13 cellular contexts compared by ENCODE assay signal in the genomic region with DNA sequence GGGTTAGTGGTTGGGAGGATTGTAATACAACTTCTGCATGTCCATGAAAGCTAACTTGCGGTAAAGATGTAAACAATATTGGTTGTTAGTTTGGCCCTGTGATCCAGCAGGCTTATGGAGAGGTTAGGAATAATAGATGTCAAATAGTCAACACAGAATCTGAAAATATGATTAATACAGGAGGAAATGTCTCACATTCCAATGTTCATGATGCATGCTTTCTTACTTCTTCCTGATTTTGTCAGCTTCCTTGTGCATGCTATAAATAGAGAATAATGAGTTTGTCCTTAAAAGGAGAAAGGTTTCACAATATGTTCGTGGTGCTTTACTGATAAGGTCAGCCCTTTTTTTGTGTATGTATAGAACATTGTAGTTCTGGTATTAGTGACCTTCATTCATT.
DNase-seq lines count a peak whose midpoint lies in the region; TF ChIP-seq lines count a peak whose summit lies in the region.
"Had no signal": no experiment of that assay in that cellular context is flagged by ENCODE, and none has a peak within 500 bp of the region (broad histone marks: within the 10 kb centered on the region; RNA-seq: fewer than 3 reads in every experiment).

No MANE protein-coding gene starts in this region.

- H3K4me1 ChIP-seq in smooth muscle cell (ENCODE audit: low read depth), result peaks cover 11% of the 10 kb centered on the region

- TF ChIP-seq CTCF in HFFc6 (IDR thresholded peaks at IDR 0.05), result no peak
- TF ChIP-seq CTCF in RWPE1 (conservative IDR thresholded peaks at IDR 0.05; ENCODE audit: low read depth), result no peak
- no peak for TF ChIP-seq CTCF in fibroblast of mammary gland (conservative IDR thresholded peaks at IDR 0.05; ENCODE audit: control insufficient read depth, insufficient read depth, low read depth, low read length)
- TF ChIP-seq CTCF in smooth muscle cell (IDR thresholded peaks at IDR 0.05; ENCODE audit: borderline replicate concordance, insufficient read depth, poor library complexity, severe bottlenecking), result no peak

- no peaks in the 10 kb centered on the region for H3K36me3 ChIP-seq in smooth muscle cell (ENCODE audit: low read depth)

- H3K4me2 ChIP-seq in smooth muscle cell, result peak overlapping the region; percentile 57

- no peak overlapping the region for H3K4me3 ChIP-seq in fibroblast of mammary gland (ENCODE audit: control insufficient read depth, low read depth, low read length)
- no peak overlapping the region for H3K4me3 ChIP-seq in smooth muscle cell

- H3K36me3 Mint-ChIP-seq in HFFc6 (ENCODE audit: low read depth), result peaks cover 28% of the 10 kb centered on the region; the same call in 1 of the 2 replicates
- H3K36me3 Mint-ChIP-seq: activated CD8-positive, alpha-beta memory T cell treated with anti-CD3 and anti-CD28 coated beads, Interleukin-2, amount 10 ng/mL, durations not matched to agents 7 days and 5 days had no signal

- 13% methylated on average over 2 of the region's 2 CpGs for WGBS in smooth muscle cell (ENCODE audit: low lambda C conversion rate)

- H3K27ac Mint-ChIP-seq in HFFc6, result peak overlapping the region; percentile 84
- H3K27ac Mint-ChIP-seq: activated CD8-positive, alpha-beta memory T cell treated with anti-CD3 and anti-CD28 coated beads, Interleukin-2, amount 10 ng/mL, durations not matched to agents 7 days and 5 days had no signal

- peak overlapping the region; percentile 66 for H2AFZ ChIP-seq in smooth muscle cell (ENCODE audit: low read depth)

- POLR2A ChIA-PET in RWPE1 (lab: Yijun Ruan, JAX; ENCODE audit: low non-redundant PET), result no interaction called here

- DNase-seq in HFFc6 (peak; percentile 62), RWPE1 (ENCODE audit: low spot score) (peak; percentile 64), fibroblast of mammary gland (ENCODE audit: low read depth) (peak; percentile 42), smooth muscle cell (lab: John Stamatoyannopoulos, UW; ENCODE audit: unreplicated experiment) (no peak), NCI-H748 (lab: John Stamatoyannopoulos, UW; ENCODE audit: unreplicated experiment) (no peak), GDM1 (lab: John Stamatoyannopoulos, UW) (no peak), middle frontal gyrus (ENCODE audit: extremely low spot score, low spot score) (no peak)
- DNase-seq: activated CD8-positive, alpha-beta memory T cell treated with anti-CD3 and anti-CD28 coated beads, Interleukin-2, amount 10 ng/mL, durations not matched to agents 7 days and 5 days; aorta; GF-D8; hippocampal formation; NCI-H82; stimulated activated naive CD4-positive, alpha-beta T cell had no signal

- no peaks in the 10 kb centered on the region for H3K27me3 Mint-ChIP-seq in HFFc6 (ENCODE audit: insufficient read depth)

- peaks cover 9% of the 10 kb centered on the region for H3K9me3 Mint-ChIP-seq in HFFc6

- no peaks in the 10 kb centered on the region for H3F3A ChIP-seq in smooth muscle cell (ENCODE audit: low read depth)

- H4K20me1 ChIP-seq in smooth muscle cell (ENCODE audit: low read depth), result no peaks in the 10 kb centered on the region

- H3K27ac ChIP-seq in RWPE1, result no peak overlapping the region
- H3K27ac ChIP-seq in smooth muscle cell (ENCODE audit: low read depth), result no peak overlapping the region

- H3K9me3 ChIP-seq in smooth muscle cell (replicated peaks; ENCODE audit: low read depth), result no peaks in the 10 kb centered on the region

- H3K9ac ChIP-seq in smooth muscle cell (ENCODE audit: low read depth), result no peak overlapping the region

- no peaks in the 10 kb centered on the region for H3K79me2 ChIP-seq in smooth muscle cell (ENCODE audit: low read depth)

- peak overlapping the region; percentile 76 for H3K4me3 Mint-ChIP-seq in HFFc6
- H3K4me3 Mint-ChIP-seq: activated CD8-positive, alpha-beta memory T cell treated with anti-CD3 and anti-CD28 coated beads, Interleukin-2, amount 10 ng/mL, durations not matched to agents 7 days and 5 days had no signal

- H3K27me3 ChIP-seq in smooth muscle cell (ENCODE audit: low read depth), result no peaks in the 10 kb centered on the region

- CTCF ChIA-PET in RWPE1 (lab: Yijun Ruan, JAX), result no interaction called here

- peaks cover 60% of the 10 kb centered on the region for H3K4me1 Mint-ChIP-seq in HFFc6 (ENCODE audit: low read depth)
- H3K4me1 Mint-ChIP-seq: activated CD8-positive, alpha-beta memory T cell treated with anti-CD3 and anti-CD28 coated beads, Interleukin-2, amount 10 ng/mL, durations not matched to agents 7 days and 5 days had no signal

Comparison
In these comparisons a context has a peak if more than half of its experiments do, and no peak if none do; other contexts are left out.
1. DNase-seq: peak in HFFc6 (single experiment), RWPE1 (single experiment) and fibroblast of mammary gland (single experiment); none in smooth muscle cell (single experiment), NCI-H748 (single experiment), GDM1 (single experiment) and middle frontal gyrus (single experiment).